ENCODE assay signal across 30 cellular contexts in genomic region chr17:79405823-79406222, GRCh38.
"Had no signal": no experiment of that assay in that cellular context is flagged by ENCODE, and none has a peak within 500 bp of the region (broad histone marks: within the 10 kb centered on the region; RNA-seq: fewer than 3 reads in every experiment).

No MANE protein-coding gene starts in this region.

- H3K27me3 ChIP-seq: ovary, sigmoid colon, thyroid gland, vagina had no signal

- H3K4me3 Mint-ChIP-seq: naive thymus-derived CD4-positive, alpha-beta T cell; natural killer cell; nephron; neural progenitor cell; stimulated activated memory B cell treated with anti-CD40 and anti-IgM and Interleukin-4, amounts not matched to agents 10 μg/mL and 1 μg/mL and 100 μg/mL, for 72 hours; stimulated activated naive CD8-positive, alpha-beta T cell treated with anti-CD3 and anti-CD28 coated beads, Interleukin-15, amount 100 ng/mL, for 72 hours had no signal

- H3K4me1 ChIP-seq: psoas muscle, right lobe of liver, vagina had no signal

- FAIRE-seq: small intestine, urothelium cell line had no signal

- H3K9me3 ChIP-seq: ovary, psoas muscle, right lobe of liver, sigmoid colon, thoracic aorta, thyroid gland, upper lobe of left lung, vagina had no signal

- H3K79me2 ChIP-seq: parathyroid adenoma had no signal

- H3K27ac ChIP-seq: neural progenitor cell, ovary, parathyroid adenoma, psoas muscle, right lobe of liver, thoracic aorta, thyroid gland, tibial nerve, upper lobe of left lung, vagina had no signal

- H3K9ac ChIP-seq: neural progenitor cell, parathyroid adenoma had no signal

- DNase-seq: naive thymus-derived CD4-positive, alpha-beta T cell; natural killer cell; occipital lobe; ovary; posterior cingulate gyrus; psoas muscle; right cardiac atrium; right lobe of liver; sigmoid colon; small intestine; stimulated activated CD4-positive, alpha-beta T cell treated with anti-CD3 and anti-CD28 coated beads, Interleukin-12 subunit alpha, Interleukin-12 subunit beta, amount 100 ng/mL, for 4 hours; stimulated activated CD4-positive, alpha-beta T cell treated with anti-CD3 and anti-CD28 coated beads, Interleukin-1b, Interleukin-23, amount 100 ng/mL, for 48 hours; stimulated activated CD4-positive, alpha-beta T cell treated with anti-CD3 and anti-CD28 coated beads, Interleukin-4, amount 100 ng/mL, for 1 hour; stimulated activated CD4-positive, alpha-beta T cell treated with anti-CD3 and anti-CD28 coated beads, Interleukin-4, amount 100 ng/mL, for 4 hours; stimulated activated CD8-positive, alpha-beta memory T cell treated with anti-CD3 and anti-CD28 coated beads, Interleukin-4, amount 100 ng/mL, for 48 hours; stimulated activated naive CD4-positive, alpha-beta T cell; stimulated activated naive CD8-positive, alpha-beta T cell treated with anti-CD3 and anti-CD28 coated beads, Interleukin-15, amount 100 ng/mL, for 72 hours; stimulated activated naive CD8-positive, alpha-beta T cell treated with anti-CD3 and anti-CD28 coated beads, Interleukin-15, Interleukin-2, amounts not matched to agents 100 U/mL and 50 U/mL, for 24 hours; thyroid gland; trophoblast cell; upper lobe of left lung had no signal

- H3K36me3 Mint-ChIP-seq: natural killer cell; neural progenitor cell; stimulated activated memory B cell treated with anti-CD40 and anti-IgM and Interleukin-4, amounts not matched to agents 10 μg/mL and 1 μg/mL and 100 μg/mL, for 72 hours had no signal

- ATAC-seq: naive thymus-derived CD4-positive, alpha-beta T cell; natural killer cell; psoas muscle; stimulated activated memory B cell treated with anti-CD40 and anti-IgM and Interleukin-4, amounts not matched to agents 10 μg/mL and 1 μg/mL and 100 μg/mL, for 72 hours; stimulated activated naive CD8-positive, alpha-beta T cell treated with anti-CD3 and anti-CD28 coated beads, Interleukin-15, amount 100 ng/mL, for 72 hours; stimulated activated naive CD8-positive, alpha-beta T cell treated with anti-CD3 and anti-CD28 coated beads, Interleukin-15, Interleukin-2, amounts not matched to agents 100 U/mL and 50 U/mL, for 24 hours had no signal

- H2AFZ ChIP-seq: neural progenitor cell, parathyroid adenoma had no signal

- H3K9me3 Mint-ChIP-seq: natural killer cell; neural progenitor cell; stimulated activated naive CD8-positive, alpha-beta T cell treated with anti-CD3 and anti-CD28 coated beads, Interleukin-15, amount 100 ng/mL, for 72 hours had no signal

- H3K36me3 ChIP-seq: neural progenitor cell, ovary, right lobe of liver, thoracic aorta, thyroid gland, tibial nerve, upper lobe of left lung, vagina had no signal

- H3K27ac Mint-ChIP-seq: naive thymus-derived CD4-positive, alpha-beta T cell; natural killer cell; nephron; neural progenitor cell; progenitor cell of endocrine pancreas; stimulated activated memory B cell treated with anti-CD40 and anti-IgM and Interleukin-4, amounts not matched to agents 10 μg/mL and 1 μg/mL and 100 μg/mL, for 72 hours; stimulated activated naive CD8-positive, alpha-beta T cell treated with anti-CD3 and anti-CD28 coated beads, Interleukin-15, amount 100 ng/mL, for 72 hours had no signal

- H3K4me2 ChIP-seq: neural progenitor cell had no signal

- H3K4me3 ChIP-seq: neural progenitor cell, ovary, psoas muscle, right lobe of liver, sigmoid colon, thoracic aorta, thyroid gland, tibial nerve, upper lobe of left lung, vagina had no signal
